ENCODE assay signal across 9 cellular contexts in the genomic region with DNA sequence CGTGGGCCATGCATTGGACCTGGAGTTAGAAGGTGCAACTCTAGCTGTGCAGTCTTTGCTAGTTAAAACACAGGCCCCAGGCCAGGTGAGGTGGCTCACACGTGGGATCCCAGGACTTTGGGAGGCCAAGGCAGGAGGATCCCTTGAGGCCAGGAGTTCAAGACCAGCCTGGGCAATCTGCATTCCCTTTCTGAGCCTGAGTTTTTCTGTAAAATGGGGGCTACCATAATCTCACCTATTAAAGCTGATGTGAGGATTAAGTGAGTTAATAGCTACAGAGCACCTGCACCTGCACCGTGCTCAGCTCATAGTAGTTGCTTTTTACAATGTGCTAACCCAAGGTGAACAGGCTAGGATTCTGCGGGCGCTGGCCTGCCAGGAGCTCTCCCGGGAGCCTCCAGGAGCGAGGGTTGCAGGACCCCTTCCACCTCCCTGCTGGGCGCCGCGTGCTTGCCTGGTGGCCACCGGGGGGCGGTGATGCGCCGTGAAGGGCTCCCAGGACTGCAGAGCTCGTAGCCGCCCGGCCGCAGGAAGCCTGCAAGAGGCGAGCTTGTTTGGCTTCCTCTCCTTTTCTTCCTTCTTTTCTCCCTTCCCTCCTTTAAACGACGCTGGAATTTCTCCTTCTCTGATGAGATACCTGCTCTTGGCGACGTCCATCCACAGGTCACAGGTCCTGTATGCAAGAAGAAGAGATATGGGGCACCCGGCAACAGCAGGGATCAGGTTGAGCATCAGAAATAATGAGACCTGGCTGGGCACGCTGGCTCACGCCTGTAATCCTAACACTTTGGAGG. TPM values are rescaled to one million over a fixed set of nuclear protein-coding genes. Genes with fewer than 3 reads are reported as not detected.
DNase-seq lines count a peak whose midpoint lies in the region; ATAC-seq and TF ChIP-seq lines count a peak whose summit lies in the region.
"Had no signal": no experiment of that assay in that cellular context is flagged by ENCODE, and none has a peak within 500 bp of the region (broad histone marks: within the 10 kb centered on the region; RNA-seq: fewer than 3 reads in every experiment).

No MANE protein-coding gene starts in this region.

- peaks cover 29% of the 10 kb centered on the region for H3K9me3 Mint-ChIP-seq in Caco-2 (ENCODE audit: unreplicated experiment)

- H3K4me1 Mint-ChIP-seq in Caco-2 (ENCODE audit: low read depth, unreplicated experiment): no peaks in the 10 kb centered on the region

- peaks cover 4% of the 10 kb centered on the region for H3K36me3 Mint-ChIP-seq in Caco-2 (ENCODE audit: insufficient read depth, unreplicated experiment)

- no peaks in the 10 kb centered on the region for H3K36me3 ChIP-seq in Caco-2 (ENCODE audit: control insufficient read depth, insufficient read depth, low read length)
- H3K36me3 ChIP-seq in lower lobe of right lung: no peaks in the 10 kb centered on the region

- TF ChIP-seq CTCF in Caco-2 (IDR thresholded peaks at IDR 0.05; ENCODE audit: insufficient read depth in 1 of 2, low read depth in 1 of 2, low read length in 1 of 2, severe bottlenecking in 1 of 2, unreplicated experiment in 1 of 2): peak; percentile 44 to 57
- peak; percentile 96 for TF ChIP-seq CTCF in LNCaP clone FGC (IDR thresholded peaks at IDR 0.05; ENCODE audit: control insufficient read depth, extremely low read depth, insufficient read depth)
- peak; percentile 84 for TF ChIP-seq CTCF in cardiac fibroblast (IDR thresholded peaks at IDR 0.05; ENCODE audit: low read depth, low read length)
- TF ChIP-seq CTCF in lower lobe of right lung (IDR thresholded peaks at IDR 0.05): peak; percentile 62

- H3K27me3 Mint-ChIP-seq in Caco-2 (ENCODE audit: insufficient read depth, unreplicated experiment): no peaks in the 10 kb centered on the region

- peak overlapping the region; percentile 55 for H3K4me3 Mint-ChIP-seq in Caco-2 (ENCODE audit: unreplicated experiment)

- H3K27ac ChIP-seq in lower lobe of right lung: no peak overlapping the region

- H3K4me1 ChIP-seq in Caco-2 (no peaks in the 10 kb centered on the region), lower lobe of right lung (peaks cover 4% of the 10 kb centered on the region)

- H3K9me3 ChIP-seq in Caco-2 (peaks cover 18% of the 10 kb centered on the region), lower lobe of right lung (no peaks in the 10 kb centered on the region)

- intact Hi-C loops in Caco-2 (cut with micrococcal nuclease; ENCODE audit: unreplicated experiment) (no loop called here), lower lobe of right lung (cut with DNase I) (no loop called here)

- BruUV-seq in Caco-2 (replicated peaks; lab: Mats Ljungman, UMichigan): no TSS peak

- H3K4me3 ChIP-seq in Caco-2 (ENCODE audit: low read depth, low read length) (no peak overlapping the region), LNCaP clone FGC (ENCODE audit: low read depth, low read length) (no peak overlapping the region), cardiac fibroblast (replicated peaks in 1 of 2; ENCODE audit: low read depth in 2 of 2, low read length in 2 of 2) (no peak overlapping the region), lower lobe of right lung (no peak overlapping the region)

- POLR2A ChIA-PET in Caco-2 (lab: Charles Lee): interaction anchor here (0.6 kb wide), 2 partner anchors 608 to 784 kb away, joined by 4 to 5 read pairs; partner anchors contain the start of gene TSNAXIP1

- ATAC-seq in lower lobe of right lung (peak; percentile 92), GM21526 (IDR thresholded peaks at IDR 0.05; ENCODE audit: low FRiP score, unreplicated experiment) (no peak), HG03108 (IDR thresholded peaks at IDR 0.05; ENCODE audit: unreplicated experiment) (no peak)

- H3K27me3 ChIP-seq in Caco-2 (replicated peaks; ENCODE audit: control insufficient read depth, insufficient read depth, low read length) (no peaks in the 10 kb centered on the region), lower lobe of right lung (ENCODE audit: low read depth) (no peaks in the 10 kb centered on the region)

- CTCF ChIA-PET in Caco-2 (lab: Charles Lee): interaction anchor here (0.5 to 2.2 kb wide), 5 partner anchors 21 to 284 kb away, joined by 3 to 20 read pairs (median 4); partner anchors contain the start of gene CDH1

- no peak overlapping the region for H3K27ac Mint-ChIP-seq in Caco-2 (ENCODE audit: unreplicated experiment)
- H3K27ac Mint-ChIP-seq: IgD-negative memory B cell had no signal

- DNase-seq in Caco-2 (peak; percentile 62 to 74), LNCaP clone FGC (ENCODE audit: low read depth) (peak; percentile 19), cardiac fibroblast (ENCODE audit: low read depth in 2 of 2) (peak; percentile 59 to 65), lower lobe of right lung (peak; percentile 77)
- DNase-seq in activated CD4-positive, CD25-positive, alpha-beta regulatory T cell treated with anti-CD3 and anti-CD28 coated beads, Interleukin-2, amount 50 U/mL, for 16 hours (ENCODE audit: low read depth, low spot score): peak; percentile 13
- DNase-seq in stimulated activated CD8-positive, alpha-beta memory T cell treated with anti-CD3 and anti-CD28 coated beads, Interleukin-2, amount 100 ng/mL, for 48 hours (ENCODE audit: low read depth in 2 of 2): peak; percentile 51 to 66

RNA-seq across cellular contexts. Expression of gene ZFP90, which starts 51.3 kb away (rescaled TPM):
- 16.5 and 23.2 TPM in 2 replicates for total RNA-seq in Caco-2 (2022)
- total RNA-seq in lower lobe of right lung: 25.7 TPM

RNA-seq across cellular contexts. Expression of gene CDH3, which starts 54.7 kb away (rescaled TPM):
- total RNA-seq in Caco-2 (2022): 114 and 144 TPM in 2 replicates
- total RNA-seq in lower lobe of right lung: 3.4 TPM

Comparison
In these comparisons a context has a peak if more than half of its experiments do, and no peak if none do; other contexts are left out.
1. DNase-seq: peak in every context shown above with its lines; median percentile 77 in lower lobe of right lung; 68 in Caco-2; 62 in cardiac fibroblast; 58 in stimulated activated CD8-positive, alpha-beta memory T cell treated with anti-CD3 and anti-CD28 coated beads, Interleukin-2, amount 100 ng/mL, for 48 hours; 19 in LNCaP clone FGC; 13 in activated CD4-positive, CD25-positive, alpha-beta regulatory T cell treated with anti-CD3 and anti-CD28 coated beads, Interleukin-2, amount 50 U/mL, for 16 hours.
2. ATAC-seq: peak in lower lobe of right lung (2 of 2); none in GM21526 (single experiment) and HG03108 (single experiment).
3. RNA of gene CDH3, which starts 54.7 kb away (total RNA-seq): 114 to 144 TPM in Caco-2; 3.4 TPM in lower lobe of right lung (single experiment); every median in the first group is over 10 times any median in the second.
4. Peak in every context shown above with its lines, with median percentiles within 50 percentile points of each other: CTCF ChIP-seq.